Comparison of ENCODE assay signal across 20 cellular contexts in the genomic region with DNA sequence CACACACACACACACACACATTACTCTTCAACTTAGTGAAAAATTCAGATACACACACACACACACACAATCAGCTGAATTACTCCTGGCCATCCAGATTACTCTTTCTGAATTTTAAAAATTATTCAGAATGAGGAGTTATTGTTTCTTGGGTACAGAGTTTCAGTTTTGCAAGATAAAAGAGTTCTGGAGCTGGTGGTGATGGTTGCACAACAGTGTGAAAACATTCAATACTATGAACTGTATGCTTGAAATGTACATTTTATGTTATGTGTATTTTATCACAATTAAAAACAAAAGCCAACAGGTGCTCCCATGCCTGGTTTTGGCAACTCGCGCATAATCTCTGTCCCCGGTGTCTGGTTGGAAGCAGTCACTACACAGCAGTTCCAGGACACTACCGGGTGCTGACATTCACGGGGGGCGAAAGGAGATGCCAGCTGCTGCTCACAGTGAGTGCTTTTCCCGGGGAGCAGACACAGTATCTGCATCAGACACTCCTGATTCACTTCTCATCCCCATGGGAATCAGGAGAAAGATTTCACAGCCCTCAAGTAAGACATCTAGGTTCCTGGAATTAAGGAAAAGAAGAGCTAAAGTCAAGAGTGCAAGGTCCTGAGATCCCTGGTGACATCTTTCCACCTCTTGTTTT. TPM values are rescaled to one million over a fixed set of nuclear protein-coding genes. Genes with fewer than 3 reads are reported as not detected.
A peak's percentile ranks its signal among the peaks of the same experiment; 100 is the strongest.
DNase-seq lines count a peak whose midpoint lies in the region; ATAC-seq and TF ChIP-seq lines count a peak whose summit lies in the region.
"Had no signal": no experiment of that assay in that cellular context is flagged by ENCODE, and none has a peak within 500 bp of the region (broad histone marks: within the 10 kb centered on the region; RNA-seq: fewer than 3 reads in every experiment).

No MANE protein-coding gene starts in this region.

- ATAC-seq in PC-3 = no peak
- ATAC-seq in stimulated activated memory B cell treated with anti-CD40 and anti-IgM and Interleukin-4, amounts not matched to agents 10 μg/mL and 1 μg/mL and 100 μg/mL, for 72 hours = no peak
- ATAC-seq in activated T-helper 17 cell treated with anti-CD3 and anti-CD28 coated beads, Interleukin-2, amount 50 U/mL, for 72 hours (replicated peaks) = no peak
- ATAC-seq: activated CD4-positive, CD25-positive, alpha-beta regulatory T cell treated with anti-CD3 and anti-CD28 coated beads, Interleukin-2, amount 50 U/mL, for 24 hours; gastrocnemius medialis; Panc1; T-cell had no signal

- CTCF ChIA-PET in MCF 10A (lab: Yijun Ruan, JAX) = interaction anchor here (0.5 to 0.7 kb wide), 2 partner anchors 134 to 234 kb away, joined by 3 to 7 read pairs; no protein-coding TSS in a partner anchor
- CTCF ChIA-PET in PC-3 (lab: Charles Lee) = no interaction called here

- peaks cover 20% of the 10 kb centered on the region for H3K36me3 Mint-ChIP-seq in MCF 10A (ENCODE audit: insufficient read depth, unreplicated experiment)
- H3K36me3 Mint-ChIP-seq in stimulated activated memory B cell treated with anti-CD40 and anti-IgM and Interleukin-4, amounts not matched to agents 10 μg/mL and 1 μg/mL and 100 μg/mL, for 72 hours = peaks cover 13% of the 10 kb centered on the region
- H3K36me3 Mint-ChIP-seq in activated T-helper 17 cell treated with anti-CD3 and anti-CD28 coated beads, Interleukin-2, amount 50 U/mL, for 72 hours (ENCODE audit: low read depth) = no peaks in the 10 kb centered on the region
- H3K36me3 Mint-ChIP-seq: activated naive CD4-positive, alpha-beta T cell treated with anti-CD3 and anti-CD28 coated beads, Interleukin-2, amount 10 ng/mL, durations not matched to agents 7 days and 5 days; CD8-positive, alpha-beta memory T cell; T-cell had no signal

- no peak for TF ChIP-seq CTCF in breast epithelium (IDR thresholded peaks at IDR 0.05)
- TF ChIP-seq CTCF in MCF 10A (IDR thresholded peaks at IDR 0.05; ENCODE audit: unreplicated experiment) = no peak
- TF ChIP-seq CTCF in PC-3 (conservative IDR thresholded peaks at IDR 0.05; ENCODE audit: low read depth, low read length) = no peak
- TF ChIP-seq CTCF in fibroblast of mammary gland (conservative IDR thresholded peaks at IDR 0.05; ENCODE audit: control insufficient read depth, insufficient read depth, low read depth, low read length) = no peak

- no peak overlapping the region for H2AFZ ChIP-seq in PC-3 (ENCODE audit: low read length)

- H4K20me1 ChIP-seq in PC-3 (ENCODE audit: low read length) = no peaks in the 10 kb centered on the region

- H3K27me3 ChIP-seq in breast epithelium (no peaks in the 10 kb centered on the region), PC-3 (ENCODE audit: low read length) (no peaks in the 10 kb centered on the region)
- H3K27me3 ChIP-seq: gastrocnemius medialis had no signal

- H3K9me3 Mint-ChIP-seq in MCF 10A (ENCODE audit: unreplicated experiment) = no peaks in the 10 kb centered on the region
- H3K9me3 Mint-ChIP-seq in stimulated activated memory B cell treated with anti-CD40 and anti-IgM and Interleukin-4, amounts not matched to agents 10 μg/mL and 1 μg/mL and 100 μg/mL, for 72 hours = no peaks in the 10 kb centered on the region
- no peaks in the 10 kb centered on the region for H3K9me3 Mint-ChIP-seq in activated T-helper 17 cell treated with anti-CD3 and anti-CD28 coated beads, Interleukin-2, amount 50 U/mL, for 72 hours
- H3K9me3 Mint-ChIP-seq: activated naive CD4-positive, alpha-beta T cell treated with anti-CD3 and anti-CD28 coated beads, Interleukin-2, amount 10 ng/mL, durations not matched to agents 7 days and 5 days; CD8-positive, alpha-beta memory T cell; T-cell had no signal

- no TSS peak for BruUV-seq in MCF 10A (replicated peaks; lab: Mats Ljungman, UMichigan)
- no TSS peak for BruUV-seq in PC-3 (replicated peaks; lab: Mats Ljungman, UMichigan)

- no peaks in the 10 kb centered on the region for H3K27me3 Mint-ChIP-seq in MCF 10A (ENCODE audit: insufficient read depth, unreplicated experiment)
- H3K27me3 Mint-ChIP-seq in stimulated activated memory B cell treated with anti-CD40 and anti-IgM and Interleukin-4, amounts not matched to agents 10 μg/mL and 1 μg/mL and 100 μg/mL, for 72 hours = no peaks in the 10 kb centered on the region
- H3K27me3 Mint-ChIP-seq in activated T-helper 17 cell treated with anti-CD3 and anti-CD28 coated beads, Interleukin-2, amount 50 U/mL, for 72 hours = peaks cover 15% of the 10 kb centered on the region

- H3K9me2 ChIP-seq in PC-3 (replicated peaks; ENCODE audit: low read length) = no peaks in the 10 kb centered on the region

- H3K4me3 ChIP-seq in breast epithelium (no peak overlapping the region), PC-3 (ENCODE audit: low read length) (no peak overlapping the region), fibroblast of mammary gland (ENCODE audit: control insufficient read depth, low read depth, low read length) (no peak overlapping the region)
- H3K4me3 ChIP-seq: gastrocnemius medialis had no signal

- POLR2A ChIA-PET in MCF 10A (lab: Yijun Ruan, JAX) (interaction anchor here (0.7 kb wide), 2 partner anchors 66 to 1774 kb away, joined by 3 read pairs; a partner anchor contains a TSS), PC-3 (lab: Charles Lee; ENCODE audit: unreplicated experiment) (no interaction called here)

- peak overlapping the region; percentile 89 to 94 for H3K27ac ChIP-seq in breast epithelium
- H3K27ac ChIP-seq in PC-3 (ENCODE audit: low read length) = peak overlapping the region; percentile 99
- H3K27ac ChIP-seq: gastrocnemius medialis had no signal

- DNase-seq in breast epithelium (ENCODE audit: low spot score in 2 of 2) (no peak), MCF 10A (ENCODE audit: unreplicated experiment) (no peak), PC-3 (no peak), fibroblast of mammary gland (ENCODE audit: low read depth) (peak; percentile 63), D341Med (ENCODE audit: low spot score) (no peak), HuH-7 (ENCODE audit: low spot score) (no peak)
- DNase-seq: activated CD8-positive, alpha-beta memory T cell treated with anti-CD3 and anti-CD28 coated beads, Interleukin-2, amount 50 U/mL, for 48 hours; activated naive CD4-positive, alpha-beta T cell treated with anti-CD3 and anti-CD28 coated beads, Interleukin-2, amount 10 ng/mL, durations not matched to agents 7 days and 5 days; caudate nucleus; CD8-positive, alpha-beta memory T cell; gastrocnemius medialis; NCI-H1436; NCI-H446 treated with DMSO at 0.1 percent for 48 hours; posterior cingulate gyrus; substantia nigra; T-cell had no signal

- H3K4me1 ChIP-seq in breast epithelium (peaks cover 0 to 30% of the 10 kb centered on the region in 2 donors), PC-3 (ENCODE audit: insufficient read depth, low read length) (peaks cover 84% of the 10 kb centered on the region)

- H3K4me1 Mint-ChIP-seq in MCF 10A (ENCODE audit: insufficient read depth, unreplicated experiment) = peaks cover 47% of the 10 kb centered on the region
- peaks cover 24% of the 10 kb centered on the region for H3K4me1 Mint-ChIP-seq in stimulated activated memory B cell treated with anti-CD40 and anti-IgM and Interleukin-4, amounts not matched to agents 10 μg/mL and 1 μg/mL and 100 μg/mL, for 72 hours
- H3K4me1 Mint-ChIP-seq in activated T-helper 17 cell treated with anti-CD3 and anti-CD28 coated beads, Interleukin-2, amount 50 U/mL, for 72 hours = no peaks in the 10 kb centered on the region
- H3K4me1 Mint-ChIP-seq: activated naive CD4-positive, alpha-beta T cell treated with anti-CD3 and anti-CD28 coated beads, Interleukin-2, amount 10 ng/mL, durations not matched to agents 7 days and 5 days; CD8-positive, alpha-beta memory T cell; T-cell had no signal

- intact Hi-C loops in breast epithelium (cut with DNase I; ENCODE audit: low total_unique reads) (loop anchor here (5.0 kb wide), 1 partner anchor 299 kb away; no protein-coding TSS in a partner anchor), MCF 10A (cut with micrococcal nuclease) (no loop called here), PC-3 (cut with micrococcal nuclease) (loop anchor here (5.0 kb wide), 1 partner anchor 86 kb away; no protein-coding TSS in a partner anchor)

- peak overlapping the region; percentile 52 for H3K4me2 ChIP-seq in PC-3 (ENCODE audit: low read length)

- peaks cover 5% of the 10 kb centered on the region for H3F3A ChIP-seq in PC-3 (ENCODE audit: low read length, unreplicated experiment)

- H3K79me2 ChIP-seq in PC-3 (ENCODE audit: low read length) = peaks cover 81% of the 10 kb centered on the region

- H3K36me3 ChIP-seq in breast epithelium = no peaks in the 10 kb centered on the region
- H3K36me3 ChIP-seq in PC-3 (ENCODE audit: low read depth, low read length) = peaks cover 8% of the 10 kb centered on the region; the same call in 1 of the 2 replicates
- H3K36me3 ChIP-seq: gastrocnemius medialis had no signal

- no peak overlapping the region for H3K27ac Mint-ChIP-seq in MCF 10A (ENCODE audit: low read depth, unreplicated experiment)
- H3K27ac Mint-ChIP-seq in stimulated activated memory B cell treated with anti-CD40 and anti-IgM and Interleukin-4, amounts not matched to agents 10 μg/mL and 1 μg/mL and 100 μg/mL, for 72 hours = peak overlapping the region; percentile 48
- H3K27ac Mint-ChIP-seq in activated T-helper 17 cell treated with anti-CD3 and anti-CD28 coated beads, Interleukin-2, amount 50 U/mL, for 72 hours = no peak overlapping the region
- H3K27ac Mint-ChIP-seq: activated naive CD4-positive, alpha-beta T cell treated with anti-CD3 and anti-CD28 coated beads, Interleukin-2, amount 10 ng/mL, durations not matched to agents 7 days and 5 days; CD8-positive, alpha-beta memory T cell; T-cell had no signal

- H3K4me3 Mint-ChIP-seq in MCF 10A (ENCODE audit: unreplicated experiment) = no peak overlapping the region
- no peak overlapping the region for H3K4me3 Mint-ChIP-seq in stimulated activated memory B cell treated with anti-CD40 and anti-IgM and Interleukin-4, amounts not matched to agents 10 μg/mL and 1 μg/mL and 100 μg/mL, for 72 hours
- no peak overlapping the region for H3K4me3 Mint-ChIP-seq in activated T-helper 17 cell treated with anti-CD3 and anti-CD28 coated beads, Interleukin-2, amount 50 U/mL, for 72 hours
- H3K4me3 Mint-ChIP-seq: activated naive CD4-positive, alpha-beta T cell treated with anti-CD3 and anti-CD28 coated beads, Interleukin-2, amount 10 ng/mL, durations not matched to agents 7 days and 5 days; CD8-positive, alpha-beta memory T cell; T-cell had no signal

- H3K9me3 ChIP-seq in breast epithelium (no peaks in the 10 kb centered on the region), PC-3 (ENCODE audit: low read length) (no peaks in the 10 kb centered on the region)
- H3K9me3 ChIP-seq: gastrocnemius medialis had no signal

- peak overlapping the region; percentile 88 for H3K9ac ChIP-seq in PC-3 (ENCODE audit: low read length)

- no peak for TF ChIP-seq POLR2A in breast epithelium (IDR thresholded peaks at IDR 0.05)

RNA-seq across cellular contexts. Expression of a gene that starts 55.7 kb away (rescaled TPM):
- total RNA-seq in breast epithelium (10 to 100 TPM; 36.8 to 61.8 (median 41.3) TPM), MCF 10A (2022) (45.9 and 93.3 TPM in 2 replicates), PC-3 (2014; rRNA removed) (19.4 and 21.7 TPM in 2 replicates)
- under 1 TPM; 0.05 to 0.95 TPM for total RNA-seq in activated T-helper 17 cell treated with anti-CD3 and anti-CD28 coated beads, Interleukin-2, amount 50 U/mL, for 72 hours

Comparison
In these comparisons a context has a peak if more than half of its experiments do, and no peak if none do; other contexts are left out.
1. RNA of a gene that starts 55.7 kb away (total RNA-seq): 45.9 to 93.3 TPM in MCF 10A, 36.8 to 61.8 TPM in breast epithelium and 19.4 to 21.7 TPM in PC-3; 0.05 to 0.95 TPM in activated T-helper 17 cell treated with anti-CD3 and anti-CD28 coated beads, Interleukin-2, amount 50 U/mL, for 72 hours; every median in the first group is over 10 times any median in the second.